ENCODE assay signal across 20 cellular contexts in the genomic region with DNA sequence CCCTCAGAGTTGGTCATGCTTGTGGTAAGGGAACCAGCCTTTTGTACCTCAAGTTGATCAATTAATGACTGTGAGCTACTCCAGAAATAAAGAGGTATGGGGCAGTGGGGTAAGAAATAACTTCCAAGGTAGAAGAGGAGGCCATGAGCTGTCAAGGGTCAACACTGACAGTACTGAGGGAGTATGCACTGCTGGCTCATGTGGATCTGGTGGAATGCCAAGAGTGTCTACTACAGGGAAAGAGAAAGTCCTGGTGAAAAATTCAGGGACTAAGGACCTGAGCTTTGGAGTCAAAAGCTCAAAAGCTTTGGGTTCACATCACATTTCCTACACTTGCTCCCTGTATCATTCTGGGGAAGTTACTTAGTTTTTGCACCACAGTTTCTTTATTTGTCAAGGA.
"Had no signal": no experiment of that assay in that cellular context is flagged by ENCODE, and none has a peak within 500 bp of the region (broad histone marks: within the 10 kb centered on the region; RNA-seq: fewer than 3 reads in every experiment).

No MANE protein-coding gene starts in this region.

- H3K27me3 ChIP-seq: body of pancreas, esophagus squamous epithelium, neutrophil, tibial artery had no signal

- H3K36me3 ChIP-seq: esophagus squamous epithelium, neutrophil, tibial artery had no signal

- H3K4me3 ChIP-seq: body of pancreas, esophagus squamous epithelium, mucosa of descending colon, tibial artery had no signal

- H3K4me1 ChIP-seq: esophagus squamous epithelium had no signal

- DNase-seq: activated CD4-positive, alpha-beta T cell treated with anti-CD3 and anti-CD28 coated beads, Interleukin-2, amount 10 ng/mL, durations not matched to agents 7 days and 5 days; activated CD8-positive, alpha-beta T cell treated with anti-CD3 and anti-CD28 coated beads, Interleukin-2, amount 10 ng/mL, durations not matched to agents 7 days and 5 days; activated naive CD4-positive, alpha-beta T cell treated with anti-CD3 and anti-CD28 coated beads for 36 hours; activated T-cell treated with anti-CD3 and anti-CD28 coated beads, Interleukin-2, amount 50 U/mL, for 24 hours; body of pancreas; effector CD8-positive, alpha-beta T cell; esophagus squamous epithelium; foreskin melanocyte; mammary epithelial cell; mucosa of descending colon; naive thymus-derived CD4-positive, alpha-beta T cell; posterior cingulate gyrus; stimulated activated CD4-positive, alpha-beta T cell treated with anti-CD3 and anti-CD28 coated beads, Interleukin-12 subunit alpha, Interleukin-12 subunit beta, amount 100 ng/mL, for 4 hours; stimulated activated CD4-positive, alpha-beta T cell treated with anti-CD3 and anti-CD28 coated beads, Interleukin-1b, Interleukin-23, amount 100 ng/mL, for 48 hours; stimulated activated CD8-positive, alpha-beta memory T cell treated with anti-CD3 and anti-CD28 coated beads, Interleukin-4, amount 100 ng/mL, for 48 hours; stimulated activated naive CD4-positive, alpha-beta T cell; T-helper 1 cell; T1000 had no signal

- H3K27ac Mint-ChIP-seq: activated CD4-positive, alpha-beta T cell treated with anti-CD3 and anti-CD28 coated beads, Interleukin-2, amount 10 ng/mL, durations not matched to agents 7 days and 5 days; activated CD8-positive, alpha-beta T cell treated with anti-CD3 and anti-CD28 coated beads, Interleukin-2, amount 10 ng/mL, durations not matched to agents 7 days and 5 days; activated naive CD4-positive, alpha-beta T cell treated with anti-CD3 and anti-CD28 coated beads for 36 hours; activated T-cell treated with anti-CD3 and anti-CD28 coated beads, Interleukin-2, amount 50 U/mL, for 24 hours; naive thymus-derived CD4-positive, alpha-beta T cell had no signal

- H3K27ac ChIP-seq: body of pancreas, neutrophil had no signal

- H3K4me1 Mint-ChIP-seq: activated CD4-positive, alpha-beta T cell treated with anti-CD3 and anti-CD28 coated beads, Interleukin-2, amount 10 ng/mL, durations not matched to agents 7 days and 5 days; naive thymus-derived CD4-positive, alpha-beta T cell had no signal

- H3K36me3 Mint-ChIP-seq: naive thymus-derived CD4-positive, alpha-beta T cell had no signal

- H3K4me3 Mint-ChIP-seq: activated CD4-positive, alpha-beta T cell treated with anti-CD3 and anti-CD28 coated beads, Interleukin-2, amount 10 ng/mL, durations not matched to agents 7 days and 5 days; activated CD8-positive, alpha-beta T cell treated with anti-CD3 and anti-CD28 coated beads, Interleukin-2, amount 10 ng/mL, durations not matched to agents 7 days and 5 days; activated naive CD4-positive, alpha-beta T cell treated with anti-CD3 and anti-CD28 coated beads for 36 hours; activated T-cell treated with anti-CD3 and anti-CD28 coated beads, Interleukin-2, amount 50 U/mL, for 24 hours; naive thymus-derived CD4-positive, alpha-beta T cell had no signal

- H3K9me3 ChIP-seq: body of pancreas, esophagus squamous epithelium, mucosa of descending colon, neutrophil had no signal

- H3K27me3 Mint-ChIP-seq: activated CD4-positive, alpha-beta T cell treated with anti-CD3 and anti-CD28 coated beads, Interleukin-2, amount 10 ng/mL, durations not matched to agents 7 days and 5 days; activated T-cell treated with anti-CD3 and anti-CD28 coated beads, Interleukin-2, amount 50 U/mL, for 24 hours had no signal
